1 cellular context compared by ENCODE assay signal in the genomic region with DNA sequence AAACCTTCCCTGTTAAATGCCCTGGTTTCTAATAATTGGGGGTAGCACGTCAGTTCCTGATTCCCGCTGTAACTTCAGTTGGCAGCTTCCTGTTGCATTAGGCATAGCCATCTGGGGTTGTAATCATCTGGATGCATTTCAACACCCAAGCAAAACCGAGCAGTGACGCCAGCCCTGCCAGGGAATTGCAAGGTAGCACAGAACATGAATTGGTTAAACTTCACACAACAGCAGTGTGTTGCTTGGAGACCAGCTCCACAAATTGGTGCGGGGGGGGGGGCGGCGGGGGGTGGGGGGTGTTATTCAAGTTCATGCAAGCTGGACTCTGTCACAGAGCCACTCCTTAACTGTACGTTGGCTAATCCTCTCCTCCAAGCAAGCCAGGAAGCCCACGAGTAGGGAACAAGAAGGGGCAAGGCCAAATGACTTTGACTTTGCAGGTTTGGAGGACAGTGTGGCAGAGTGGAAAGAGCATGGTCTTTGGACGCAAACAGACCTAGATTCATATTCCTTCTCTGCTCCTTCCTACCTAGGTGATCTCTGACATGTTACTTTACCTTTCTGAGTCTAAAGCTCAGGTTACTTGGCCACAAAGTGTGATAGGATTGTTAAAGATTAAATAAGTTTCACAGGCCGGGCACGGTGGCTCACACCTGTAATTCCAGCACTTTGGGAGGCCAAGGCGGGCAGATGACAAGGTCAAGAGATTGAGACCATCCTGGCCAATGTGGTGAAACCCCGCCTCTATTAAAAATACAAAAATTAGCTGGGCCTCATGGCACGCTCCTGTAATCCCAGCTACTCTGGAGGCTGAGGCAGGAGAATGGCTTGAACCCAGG.
TF ChIP-seq lines count a peak whose summit lies in the region.

No MANE protein-coding gene starts in this region.

TF ChIP-seq in endothelial cell of umbilical vein, 7 proteins besides CTCF, POLR2A, EP300 and RAD21:
- TF ChIP-seq POLR2AphosphoS5 (IDR thresholded peaks at IDR 0.05; ENCODE audit: insufficient read depth, low read depth, low read length) (no peak), JUN (IDR thresholded peaks at IDR 0.05; ENCODE audit: borderline replicate concordance, insufficient read depth, insufficient read length, low read depth) (no peak), MYC (IDR thresholded peaks at IDR 0.05; ENCODE audit: low read depth, low read length) (no peak), GATA2 (IDR thresholded peaks at IDR 0.05; ENCODE audit: insufficient read depth, insufficient read length, low read depth, low read length) (no peak), FOS (IDR thresholded peaks at IDR 0.05; ENCODE audit: borderline replicate concordance, insufficient read depth, low read length) (no peak), EZH2 (IDR thresholded peaks at IDR 0.05; ENCODE audit: borderline replicate concordance, low read depth, low read length, severe bottlenecking) (no peak)
- TF ChIP-seq, protein P1, sequence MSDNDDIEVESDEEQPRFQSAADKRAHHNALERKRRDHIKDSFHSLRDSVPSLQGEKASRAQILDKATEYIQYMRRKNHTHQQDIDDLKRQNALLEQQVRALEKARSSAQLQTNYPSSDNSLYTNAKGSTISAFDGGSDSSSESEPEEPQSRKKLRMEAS (IDR thresholded peaks at IDR 0.05; ENCODE audit: insufficient read depth, insufficient read length), result no peak
